22 cellular contexts compared by ENCODE assay signal in the genomic region with DNA sequence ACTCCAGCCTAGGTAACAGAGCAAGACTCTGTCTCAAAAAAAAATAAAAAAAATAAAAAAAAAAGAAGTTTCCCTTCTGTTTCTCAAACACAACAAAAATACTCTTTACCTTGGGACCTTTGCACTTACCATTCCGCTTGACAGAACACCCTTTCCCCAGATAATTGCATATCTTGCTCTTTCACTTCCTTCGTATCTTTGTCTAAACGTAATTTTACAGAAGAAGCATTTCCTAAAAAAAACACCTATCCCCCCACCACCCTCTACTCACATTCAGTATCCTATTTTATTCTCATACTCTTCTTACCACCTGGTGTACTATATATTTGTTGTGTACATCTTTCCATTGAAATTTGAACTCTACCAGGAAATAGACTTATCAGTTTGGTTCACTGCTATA. TPM values are rescaled to one million over a fixed set of nuclear protein-coding genes. Genes with fewer than 3 reads are reported as not detected.
DNase-seq lines count a peak whose midpoint lies in the region; ATAC-seq, FAIRE-seq and TF ChIP-seq lines count a peak whose summit lies in the region.
"Had no signal": no experiment of that assay in that cellular context is flagged by ENCODE, and none has a peak within 500 bp of the region (broad histone marks: within the 10 kb centered on the region; RNA-seq: fewer than 3 reads in every experiment).

No MANE protein-coding gene starts in this region.

- peak; percentile 58 to 74; a peak in 2 of 4 replicates for TF ChIP-seq EP300 in GM12878 (IDR thresholded peaks at IDR 0.05; ENCODE audit: borderline replicate concordance in 1 of 2, control insufficient read depth in 1 of 2, low read depth in 2 of 2, low read length in 2 of 2)

- TF ChIP-seq CTCF in GM10248 (IDR thresholded peaks at IDR 0.05; ENCODE audit: control extremely low read depth, extremely low read depth, low read depth, missing control alignments), result no peak
- no peak for TF ChIP-seq CTCF in GM12878 (IDR thresholded peaks at IDR 0.05 in 2 of 3, conservative IDR thresholded peaks at IDR 0.05 in 1 of 3; ENCODE audit: control insufficient read depth in 2 of 3, extremely low read depth in 1 of 3, insufficient read depth in 1 of 3, low read depth in 3 of 3, low read length in 3 of 3)
- TF ChIP-seq CTCF in Caco-2 (IDR thresholded peaks at IDR 0.05; ENCODE audit: insufficient read depth in 1 of 2, low read depth in 1 of 2, low read length in 1 of 2, severe bottlenecking in 1 of 2, unreplicated experiment in 1 of 2), result no peak

- WGBS in GM12878 (ENCODE audit: insufficient coverage, insufficient replicate concordance, low lambda C conversion rate, missing lambda C conversion rate), result 1% methylated on average over 3 of the region's 3 CpGs

- peak overlapping the region; percentile 86 for H3K27ac ChIP-seq in GM12878 (ENCODE audit: control insufficient read depth, insufficient read depth)
- H3K27ac ChIP-seq: body of pancreas, KMS-11, parathyroid adenoma, uterus had no signal

- SMC1A ChIA-PET in GM12878 (lab: Charles Lee; ENCODE audit: uncharacterized antibody, unreplicated experiment), result interaction anchor here (1.2 to 4.5 kb wide), 7 partner anchors 9 to 447 kb away, joined by 3 to 44 read pairs (median 5); no protein-coding TSS in a partner anchor

- no peak for TF ChIP-seq POLR2A in GM12878 (IDR thresholded peaks at IDR 0.05; ENCODE audit: low read depth, low read length)

- POLR2A ChIA-PET in GM10248 (lab: Yijun Ruan, JAX), result no interaction called here
- POLR2A ChIA-PET in GM12878 (lab: Charles Lee), result interaction anchor here (0.5 to 3.9 kb wide), 11 partner anchors 12 to 222 kb away, joined by 3 to 22 read pairs (median 4); partner anchors contain the start of gene ASH1L
- POLR2A ChIA-PET in Caco-2 (lab: Charles Lee), result no interaction called here

- H3K4me2 ChIP-seq in GM12878 (ENCODE audit: control insufficient read depth, insufficient read depth), result peak overlapping the region; percentile 94
- H3K4me2 ChIP-seq: KMS-11 had no signal

- peaks cover 90% of the 10 kb centered on the region for H3K79me2 ChIP-seq in GM12878 (ENCODE audit: control insufficient read depth, insufficient read depth, low read length)

- FAIRE-seq in GM19239 (lab: Jason Lieb, UNC) (peak; percentile 82), GM12878 (lab: Jason Lieb, UNC) (no peak)

- peak overlapping the region; percentile 58 for H3K4me3 ChIP-seq in GM12878
- no peak overlapping the region for H3K4me3 ChIP-seq in Caco-2 (ENCODE audit: low read depth, low read length)
- H3K4me3 ChIP-seq: body of pancreas, uterus had no signal

- H3K4me1 ChIP-seq in GM12878 (ENCODE audit: control insufficient read depth, insufficient read depth, low read length) (peaks cover 27% of the 10 kb centered on the region), Caco-2 (peaks cover 7% of the 10 kb centered on the region)
- H3K4me1 ChIP-seq: parathyroid adenoma had no signal

- no peaks in the 10 kb centered on the region for H3K9me3 Mint-ChIP-seq in Caco-2 (ENCODE audit: unreplicated experiment)
- H3K9me3 Mint-ChIP-seq: activated naive CD4-positive, alpha-beta T cell treated with anti-CD3 and anti-CD28 coated beads, Interleukin-2, amount 10 ng/mL, durations not matched to agents 7 days and 5 days had no signal

- H3K27me3 ChIP-seq in GM12878 (replicated peaks in 1 of 2; ENCODE audit: control insufficient read depth in 2 of 2, insufficient read depth in 2 of 2, low read length in 1 of 2), result no peaks in the 10 kb centered on the region
- H3K27me3 ChIP-seq in Caco-2 (replicated peaks; ENCODE audit: control insufficient read depth, insufficient read depth, low read length), result no peaks in the 10 kb centered on the region
- H3K27me3 ChIP-seq: body of pancreas, uterus had no signal

- H2AFZ ChIP-seq in GM12878 (ENCODE audit: control insufficient read depth, low read depth, low read length), result no peak overlapping the region
- H2AFZ ChIP-seq: parathyroid adenoma had no signal

- CTCF ChIA-PET in GM10248 (lab: Yijun Ruan, JAX), result interaction anchor here (0.8 to 1.3 kb wide), 3 partner anchors 10 to 460 kb away, joined by 3 read pairs; no protein-coding TSS in a partner anchor
- CTCF ChIA-PET in GM12878 (lab: Yijun Ruan, JAX), result interaction anchor here (0.6 to 3.2 kb wide), 4 partner anchors 12 to 271 kb away, joined by 3 to 12 read pairs (median 4); no protein-coding TSS in a partner anchor
- CTCF ChIA-PET in Caco-2 (lab: Charles Lee), result no interaction called here

- DNase-seq in GM10248 (ENCODE audit: extremely low spot score) (peak; percentile 41), GM19239 (ENCODE audit: insufficient read length, low spot score) (no peak), GM12878 (ENCODE audit: low read depth, low spot score) (peak; percentile 79), NCI-H146 (lab: John Stamatoyannopoulos, UW) (no peak), H4 (ENCODE audit: low spot score) (no peak), Caco-2 (no peak)
- DNase-seq: activated CD4-positive, CD25-positive, alpha-beta regulatory T cell; activated CD8-positive, alpha-beta memory T cell treated with anti-CD3 and anti-CD28 coated beads, Interleukin-2, amount 10 ng/mL, durations not matched to agents 7 days and 5 days; activated naive CD4-positive, alpha-beta T cell treated with anti-CD3 and anti-CD28 coated beads, Interleukin-2, amount 10 ng/mL, durations not matched to agents 7 days and 5 days; AML-193; body of pancreas; DMS53; hippocampal formation; NCI-H187; NCI-H524 treated with DMSO at 0.1 percent for 48 hours; stimulated activated naive CD8-positive, alpha-beta T cell treated with anti-CD3 and anti-CD28 coated beads, Interleukin-15, Interleukin-2, amounts not matched to agents 100 U/mL and 50 U/mL, for 24 hours; uterus had no signal

- no peak overlapping the region for H3K27ac Mint-ChIP-seq in Caco-2 (ENCODE audit: unreplicated experiment)
- H3K27ac Mint-ChIP-seq: activated CD8-positive, alpha-beta memory T cell treated with anti-CD3 and anti-CD28 coated beads, Interleukin-2, amount 10 ng/mL, durations not matched to agents 7 days and 5 days had no signal

- H3K36me3 ChIP-seq in GM12878 (ENCODE audit: control insufficient read depth in 2 of 2, insufficient read depth in 2 of 2, low read length in 1 of 2), result peaks cover 0 to 3% of the 10 kb centered on the region in 2 experiments; a peak in 2 of 4 replicates
- no peaks in the 10 kb centered on the region for H3K36me3 ChIP-seq in Caco-2 (ENCODE audit: control insufficient read depth, insufficient read depth, low read length)
- H3K36me3 ChIP-seq: uterus had no signal

- no TSS peak for BruUV-seq in GM12878 (replicated peaks; lab: Mats Ljungman, UMichigan)
- no TSS peak for BruUV-seq in Caco-2 (replicated peaks; lab: Mats Ljungman, UMichigan)

- no peak for TF ChIP-seq RAD21 in GM12878 (IDR thresholded peaks at IDR 0.05; ENCODE audit: insufficient read depth, low read depth, low read length)

- H3K9ac ChIP-seq in GM12878 (ENCODE audit: control insufficient read depth, insufficient read depth, low read length), result peak overlapping the region; percentile 67
- H3K9ac ChIP-seq: KMS-11, parathyroid adenoma had no signal

- RAD21 ChIA-PET in GM12878 (lab: Charles Lee; ENCODE audit: unreplicated experiment), result interaction anchor here (0.8 to 4.6 kb wide), 5 partner anchors 10 to 27 kb away, joined by 3 to 41 read pairs (median 5); no protein-coding TSS in a partner anchor

- H3K36me3 Mint-ChIP-seq in Caco-2 (ENCODE audit: insufficient read depth, unreplicated experiment), result peaks cover 16% of the 10 kb centered on the region

- in situ Hi-C loops in GM12878 (cut with MboI), result no loop called here

- no peak overlapping the region for H3K4me3 Mint-ChIP-seq in Caco-2 (ENCODE audit: unreplicated experiment)
- H3K4me3 Mint-ChIP-seq: activated CD8-positive, alpha-beta memory T cell treated with anti-CD3 and anti-CD28 coated beads, Interleukin-2, amount 10 ng/mL, durations not matched to agents 7 days and 5 days; activated naive CD4-positive, alpha-beta T cell treated with anti-CD3 and anti-CD28 coated beads, Interleukin-2, amount 10 ng/mL, durations not matched to agents 7 days and 5 days had no signal

- H4K20me1 ChIP-seq in GM12878 (ENCODE audit: control insufficient read depth, insufficient read depth), result no peaks in the 10 kb centered on the region

- peak; percentile 46 for ATAC-seq in HG03354 (IDR thresholded peaks at IDR 0.05; ENCODE audit: poor library complexity, severe bottlenecking, unreplicated experiment)
- peak; percentile 82 for ATAC-seq in GM12878
- no peak for ATAC-seq in HG03159 (IDR thresholded peaks at IDR 0.05; ENCODE audit: unreplicated experiment)
- ATAC-seq: activated CD8-positive, alpha-beta memory T cell treated with anti-CD3 and anti-CD28 coated beads, Interleukin-2, amount 10 ng/mL, durations not matched to agents 7 days and 5 days; body of pancreas; HCT116; stimulated activated naive CD8-positive, alpha-beta T cell treated with anti-CD3 and anti-CD28 coated beads, Interleukin-15, Interleukin-2, amounts not matched to agents 100 U/mL and 50 U/mL, for 24 hours had no signal

- no peaks in the 10 kb centered on the region for H3K4me1 Mint-ChIP-seq in Caco-2 (ENCODE audit: low read depth, unreplicated experiment)

- no peaks in the 10 kb centered on the region; the same call in 2 of the 3 replicates for H3K9me3 ChIP-seq in GM12878 (replicated peaks; ENCODE audit: control insufficient read depth, insufficient read depth, low read length)
- H3K9me3 ChIP-seq in Caco-2, result no peaks in the 10 kb centered on the region
- H3K9me3 ChIP-seq: body of pancreas, uterus had no signal

- H3K27me3 Mint-ChIP-seq in Caco-2 (ENCODE audit: insufficient read depth, unreplicated experiment), result no peaks in the 10 kb centered on the region
- H3K27me3 Mint-ChIP-seq: activated CD8-positive, alpha-beta memory T cell treated with anti-CD3 and anti-CD28 coated beads, Interleukin-2, amount 10 ng/mL, durations not matched to agents 7 days and 5 days; activated naive CD4-positive, alpha-beta T cell treated with anti-CD3 and anti-CD28 coated beads, Interleukin-2, amount 10 ng/mL, durations not matched to agents 7 days and 5 days had no signal

- intact Hi-C loops in GM12878 (cut with micrococcal nuclease; ENCODE audit: unreplicated experiment) (loop anchor here (2.0 kb wide), 1 partner anchor 33 kb away; the partner anchor contains the start of gene ASH1L), Caco-2 (cut with micrococcal nuclease; ENCODE audit: unreplicated experiment) (no loop called here)

RNA-seq across cellular contexts. Expression of gene ASH1L, which starts 32.7 kb away (rescaled TPM):
- 299 TPM in 2 replicates for total RNA-seq in GM12878 (2013; cell fraction: nucleolus; rRNA removed)
- total RNA-seq in GM12878 (2014; rRNA removed) (14.7 and 17.2 TPM in 2 replicates), GM12878 (2014; rRNA removed; fragmentation: Illumina TruSeq; extraction: Trizol) (22.0 and 22.6 TPM in 2 replicates), GM12878 (2021) (23.9 and 24.5 TPM in 2 replicates), Caco-2 (2022) (39.4 and 45.1 TPM in 2 replicates)
- 6.9 TPM for polyA plus RNA-seq in GM12878 (2011; ENCODE audit: low read depth)
- polyA plus RNA-seq in GM12878 (2011; rRNA removed) (22.2 and 22.4 TPM in 2 replicates), GM12878 (2014; fragmentation: Illumina TruSeq; extraction: Trizol) (15.9 and 16.8 TPM in 2 replicates), GM12878 (2014; fragmentation: Nextera tagmentation; extraction: Ambion mirVana) (1 to 10 TPM; 1.7 to 5.9 TPM), GM12878 (2014; rRNA removed) (11.3 and 12.1 TPM in 2 replicates), GM12878 (2016; fragmentation: Nextera tagmentation; extraction: Ambion mirVana) (10 to 100 TPM; 17.3 to 18.6 TPM)
- 16.5 and 22.0 TPM in 2 replicates for polyA plus RNA-seq in GM12878 (2011; cell fraction: cytosol; rRNA removed)
- 51.5 and 53.8 TPM in 2 replicates for polyA plus RNA-seq in GM12878 (2011; cell fraction: nucleus; rRNA removed)
- 10.7 and 11.1 TPM in 2 replicates for polyA plus RNA-seq in GM12878 (2012)
- 64.2 and 66.3 TPM in 2 replicates for polyA minus RNA-seq in GM12878 (2011; rRNA and poly(A)+ RNA removed)
- polyA minus RNA-seq in GM12878 (2011; cell fraction: cytosol; rRNA and poly(A)+ RNA removed), result 20.3 and 20.7 TPM in 2 replicates
- polyA minus RNA-seq in GM12878 (2011; cell fraction: nucleus; rRNA and poly(A)+ RNA removed), result 61.3 and 90.6 TPM in 2 replicates
- total RNA-seq in H4 (2014; rRNA removed; shearing (Covaris generic)), result 8.8 and 11.8 TPM in 2 replicates

Comparison
In these comparisons a context has a peak if more than half of its experiments do, and no peak if none do; other contexts are left out.
1. DNase-seq: peak in GM10248 (single experiment) and GM12878 (single experiment); none in GM19239 (single experiment), NCI-H146 (single experiment), H4 (single experiment) and Caco-2 (0 of 2).